Comparison of ENCODE assay signal across 20 cellular contexts in genomic region chr12:32395031-32395430, GRCh38. TPM values are rescaled to one million over a fixed set of nuclear protein-coding genes. Genes with fewer than 3 reads are reported as not detected.
DNase-seq lines count a peak whose midpoint lies in the region; FAIRE-seq and TF ChIP-seq lines count a peak whose summit lies in the region.
"Had no signal": no experiment of that assay in that cellular context is flagged by ENCODE, and none has a peak within 500 bp of the region (broad histone marks: within the 10 kb centered on the region; RNA-seq: fewer than 3 reads in every experiment).

No MANE protein-coding gene starts in this region.

- POLR2A ChIA-PET in endothelial cell of umbilical vein (lab: Charles Lee) = no interaction called here
- POLR2A ChIA-PET in RWPE1 (lab: Yijun Ruan, JAX; ENCODE audit: low non-redundant PET) = no interaction called here
- POLR2A ChIA-PET in activated CD4-positive, alpha-beta memory T cell treated with anti-CD3 and anti-CD28 coated beads, Interleukin-2, amount 10 ng/mL, durations not matched to agents 7 days and 5 days (lab: Charles Lee) = no interaction called here

- peaks cover 22% of the 10 kb centered on the region for H3K27me3 Mint-ChIP-seq in activated CD4-positive, alpha-beta memory T cell treated with anti-CD3 and anti-CD28 coated beads, Interleukin-2, amount 10 ng/mL, durations not matched to agents 7 days and 5 days

- H3K4me3 ChIP-seq in DOHH2 (ENCODE audit: low read length) = no peak overlapping the region
- no peak overlapping the region for H3K4me3 ChIP-seq in endothelial cell of umbilical vein (replicated peaks in 1 of 3; ENCODE audit: insufficient read depth in 1 of 3, low read depth in 1 of 3, low read length in 3 of 3)
- H3K4me3 ChIP-seq: PC-9 had no signal

- TF ChIP-seq CTCF in DOHH2 (IDR thresholded peaks at IDR 0.05; ENCODE audit: low read depth, low read length, poor library complexity, severe bottlenecking) (no peak), endothelial cell of umbilical vein (IDR thresholded peaks at IDR 0.05; ENCODE audit: extremely low read depth in 1 of 2, insufficient read depth in 1 of 2, low read depth in 1 of 2, low read length in 2 of 2) (no peak), RWPE1 (conservative IDR thresholded peaks at IDR 0.05; ENCODE audit: low read depth) (no peak)

- no peak overlapping the region for H3K9ac ChIP-seq in endothelial cell of umbilical vein (replicated peaks; ENCODE audit: extremely low read depth, insufficient read depth, low read length)

- peaks cover under 1% of the 10 kb centered on the region; the same call in 1 of the 2 replicates for H3K27me3 ChIP-seq in DOHH2 (ENCODE audit: control insufficient read depth, low read length)
- no peaks in the 10 kb centered on the region for H3K27me3 ChIP-seq in endothelial cell of umbilical vein (ENCODE audit: control insufficient read depth in 2 of 2, insufficient read depth in 2 of 2, low read length in 2 of 2)

- H3K4me1 Mint-ChIP-seq in activated CD4-positive, alpha-beta memory T cell treated with anti-CD3 and anti-CD28 coated beads, Interleukin-2, amount 10 ng/mL, durations not matched to agents 7 days and 5 days = peaks cover 11% of the 10 kb centered on the region

- H2AFZ ChIP-seq in endothelial cell of umbilical vein (ENCODE audit: low read depth, low read length) = peak overlapping the region; percentile 36
- H2AFZ ChIP-seq: PC-9 had no signal

- dilution Hi-C loops in endothelial cell of umbilical vein (cut with MboI; ENCODE audit: extremely low pct_ligation_motif_present, low sequenced_read_pairs) = no loop called here

- intact Hi-C loops in endothelial cell of umbilical vein (cut with micrococcal nuclease) = no loop called here

- H3K4me1 ChIP-seq in DOHH2 (ENCODE audit: control insufficient read depth, low read length) (peaks cover 11% of the 10 kb centered on the region), endothelial cell of umbilical vein (ENCODE audit: control insufficient read depth, extremely low read depth, insufficient read depth, low read length) (peaks cover 9% of the 10 kb centered on the region)

- H3K9me3 ChIP-seq in DOHH2 (ENCODE audit: control insufficient read depth, insufficient read depth, low read length) = no peaks in the 10 kb centered on the region
- no peaks in the 10 kb centered on the region for H3K9me3 ChIP-seq in endothelial cell of umbilical vein (replicated peaks; ENCODE audit: control insufficient read depth, insufficient read depth, low read length)

- H3K4me2 ChIP-seq in DOHH2 (ENCODE audit: low read length) = peak overlapping the region; percentile 30; the same call in 1 of the 2 replicates
- H3K4me2 ChIP-seq in endothelial cell of umbilical vein (ENCODE audit: insufficient read depth, low read length) = no peak overlapping the region
- H3K4me2 ChIP-seq: PC-9 had no signal

- H3K9me2 ChIP-seq in DOHH2 (replicated peaks; ENCODE audit: control insufficient read depth, low read length) = no peaks in the 10 kb centered on the region

- H3K36me3 ChIP-seq in DOHH2 (ENCODE audit: control insufficient read depth, low read length) (no peaks in the 10 kb centered on the region), endothelial cell of umbilical vein (ENCODE audit: control insufficient read depth in 2 of 2, extremely low read depth in 1 of 2, insufficient read depth in 2 of 2, low read length in 2 of 2) (no peaks in the 10 kb centered on the region)

- CTCF ChIA-PET in endothelial cell of umbilical vein (lab: Charles Lee) = interaction anchor here (0.7 kb wide), 1 partner anchor 12 kb away, joined by 4 read pairs; no protein-coding TSS in a partner anchor
- CTCF ChIA-PET in RWPE1 (lab: Yijun Ruan, JAX) = interaction anchor here (0.5 kb wide), 1 partner anchor 698 kb away, joined by 6 read pairs; no protein-coding TSS in a partner anchor
- CTCF ChIA-PET in activated CD4-positive, alpha-beta memory T cell treated with anti-CD3 and anti-CD28 coated beads, Interleukin-2, amount 10 ng/mL, durations not matched to agents 7 days and 5 days (lab: Charles Lee) = interaction anchor here (0.6 kb wide), 1 partner anchor 31 kb away, joined by 3 read pairs; no protein-coding TSS in a partner anchor

- H3K9me1 ChIP-seq in endothelial cell of umbilical vein (replicated peaks; ENCODE audit: control insufficient read depth, extremely low read depth, insufficient read depth, low read length) = no peaks in the 10 kb centered on the region

- H4K20me1 ChIP-seq in DOHH2 (ENCODE audit: control insufficient read depth, insufficient read depth, low read depth, low read length) = no peaks in the 10 kb centered on the region
- no peaks in the 10 kb centered on the region for H4K20me1 ChIP-seq in endothelial cell of umbilical vein (replicated peaks; ENCODE audit: control insufficient read depth, extremely low read depth, insufficient read depth, low read length)

- no peak overlapping the region for H3K4me3 Mint-ChIP-seq in activated CD4-positive, alpha-beta memory T cell treated with anti-CD3 and anti-CD28 coated beads, Interleukin-2, amount 10 ng/mL, durations not matched to agents 7 days and 5 days
- H3K4me3 Mint-ChIP-seq: HFFc6 had no signal

- no peak for TF ChIP-seq POLR2A in endothelial cell of umbilical vein (IDR thresholded peaks at IDR 0.05; ENCODE audit: low read depth, low read length)

- no peaks in the 10 kb centered on the region for H3K79me2 ChIP-seq in DOHH2 (ENCODE audit: control insufficient read depth, low read length)
- H3K79me2 ChIP-seq in endothelial cell of umbilical vein (ENCODE audit: control insufficient read depth, insufficient read depth, low read length) = no peaks in the 10 kb centered on the region

- H3K36me3 Mint-ChIP-seq in activated CD4-positive, alpha-beta memory T cell treated with anti-CD3 and anti-CD28 coated beads, Interleukin-2, amount 10 ng/mL, durations not matched to agents 7 days and 5 days (ENCODE audit: low read depth) = peaks cover 2% of the 10 kb centered on the region

- no peak overlapping the region for H3K27ac Mint-ChIP-seq in activated CD4-positive, alpha-beta memory T cell treated with anti-CD3 and anti-CD28 coated beads, Interleukin-2, amount 10 ng/mL, durations not matched to agents 7 days and 5 days
- H3K27ac Mint-ChIP-seq: CD14-positive monocyte, HFFc6 had no signal

- DNase-seq in NCI-H2171 treated with DMSO at 0.1 percent for 48 hours (lab: John Stamatoyannopoulos, UW) (peak; percentile 44), NCI-H2171 (lab: John Stamatoyannopoulos, UW) (no peak), NCI-H82 treated with DMSO at 0.1 percent for 48 hours (lab: John Stamatoyannopoulos, UW; ENCODE audit: unreplicated experiment) (peak; percentile 96), endothelial cell of umbilical vein (ENCODE audit: low read depth, low spot score) (no peak), RWPE1 (ENCODE audit: low spot score) (no peak), nucleus accumbens (lab: John Stamatoyannopoulos, UW) (no peak)
- no peak for DNase-seq in activated CD4-positive, alpha-beta memory T cell treated with anti-CD3 and anti-CD28 coated beads, Interleukin-2, amount 10 ng/mL, durations not matched to agents 7 days and 5 days
- DNase-seq: ACHN, AML-193, Calu3, HFFc6, KBM-7, NCI-H1694 treated with DMSO at 0.1 percent for 48 hours, NCI-H2107, NCI-H446, PC-9 had no signal

- no peaks in the 10 kb centered on the region for H3K9me3 Mint-ChIP-seq in activated CD4-positive, alpha-beta memory T cell treated with anti-CD3 and anti-CD28 coated beads, Interleukin-2, amount 10 ng/mL, durations not matched to agents 7 days and 5 days

- H3K27ac ChIP-seq in DOHH2 (ENCODE audit: low read depth, low read length) (no peak overlapping the region), endothelial cell of umbilical vein (ENCODE audit: insufficient read depth, low read depth, low read length) (no peak overlapping the region), RWPE1 (no peak overlapping the region)
- H3K27ac ChIP-seq: PC-9 had no signal

- no TSS peak for BruUV-seq in endothelial cell of umbilical vein (replicated peaks; lab: Mats Ljungman, UMichigan)

- H3F3A ChIP-seq in DOHH2 (ENCODE audit: control insufficient read depth, insufficient read depth) = peaks cover 4% of the 10 kb centered on the region; the same call in 1 of the 2 replicates

- peak; percentile 26 for FAIRE-seq in endothelial cell of umbilical vein (lab: Jason Lieb, UNC)
- FAIRE-seq: GM12892, H1 had no signal

TF ChIP-seq in endothelial cell of umbilical vein, 7 proteins besides CTCF, POLR2A, EP300 and RAD21:
- TF ChIP-seq GATA2 (IDR thresholded peaks at IDR 0.05; ENCODE audit: insufficient read depth, insufficient read length, low read depth, low read length) (no peak), MYC (IDR thresholded peaks at IDR 0.05; ENCODE audit: low read depth, low read length) (no peak), JUN (IDR thresholded peaks at IDR 0.05; ENCODE audit: borderline replicate concordance, insufficient read depth, insufficient read length, low read depth) (no peak), MAX (IDR thresholded peaks at IDR 0.05; ENCODE audit: insufficient read depth, insufficient read length) (no peak), POLR2AphosphoS5 (IDR thresholded peaks at IDR 0.05; ENCODE audit: insufficient read depth, low read depth, low read length) (no peak), FOS (IDR thresholded peaks at IDR 0.05; ENCODE audit: borderline replicate concordance, insufficient read depth, low read length) (no peak), EZH2 (IDR thresholded peaks at IDR 0.05; ENCODE audit: borderline replicate concordance, low read depth, low read length, severe bottlenecking) (no peak)

RNA-seq across cellular contexts. Expression of gene FGD4, which starts 4.3 kb away (rescaled TPM):
- 44.7 and 44.8 TPM in 2 replicates for total RNA-seq in endothelial cell of umbilical vein
- polyA plus RNA-seq in endothelial cell of umbilical vein = 5.7 and 6.6 TPM in 2 replicates
- polyA plus RNA-seq in endothelial cell of umbilical vein (2011; cell fraction: cytosol; rRNA removed) = 6.8 and 7.3 TPM in 2 replicates
- 27.6 and 37.7 TPM in 2 replicates for polyA plus RNA-seq in endothelial cell of umbilical vein (2011; cell fraction: nucleus; rRNA removed)
- 13.6 and 17.5 TPM in 2 replicates for polyA plus RNA-seq in endothelial cell of umbilical vein (2012)
- 35.4 and 41.0 TPM in 2 replicates for polyA minus RNA-seq in endothelial cell of umbilical vein
- 8.9 TPM for polyA minus RNA-seq in endothelial cell of umbilical vein (2011; cell fraction: cytosol; rRNA and poly(A)+ RNA removed)
- polyA minus RNA-seq in endothelial cell of umbilical vein (2011; cell fraction: nucleus; rRNA and poly(A)+ RNA removed) = 79.0 and 91.1 TPM in 2 replicates
- total RNA-seq in activated CD4-positive, alpha-beta memory T cell treated with anti-CD3 and anti-CD28 coated beads, Interleukin-2, amount 10 ng/mL, durations not matched to agents 7 days and 5 days = under 1 TPM; 0.08 to 0.15 TPM

Comparison
In these comparisons a context has a peak if more than half of its experiments do, and no peak if none do; other contexts are left out.
1. DNase-seq: peak in NCI-H2171 treated with DMSO at 0.1 percent for 48 hours (single experiment) and NCI-H82 treated with DMSO at 0.1 percent for 48 hours (single experiment); none in NCI-H2171 (single experiment), endothelial cell of umbilical vein (single experiment), RWPE1 (single experiment), activated CD4-positive, alpha-beta memory T cell treated with anti-CD3 and anti-CD28 coated beads, Interleukin-2, amount 10 ng/mL, durations not matched to agents 7 days and 5 days (single experiment) and nucleus accumbens (0 of 56).
2. RNA of gene FGD4, which starts 4.3 kb away (total RNA-seq): 44.7 to 44.8 TPM in endothelial cell of umbilical vein; 0.08 to 0.15 TPM in activated CD4-positive, alpha-beta memory T cell treated with anti-CD3 and anti-CD28 coated beads, Interleukin-2, amount 10 ng/mL, durations not matched to agents 7 days and 5 days; every median in the first group is over 10 times any median in the second.